1 cellular context compared by ENCODE assay signal in genomic region chr12:2053675-2054070, GRCh38.
TF ChIP-seq lines count a peak whose summit lies in the region.

No MANE protein-coding gene starts in this region.

TF ChIP-seq in HepG2, 621 proteins besides CTCF, POLR2A, EP300 and RAD21 (continued from another document):
- TF ChIP-seq, protein P1, sequence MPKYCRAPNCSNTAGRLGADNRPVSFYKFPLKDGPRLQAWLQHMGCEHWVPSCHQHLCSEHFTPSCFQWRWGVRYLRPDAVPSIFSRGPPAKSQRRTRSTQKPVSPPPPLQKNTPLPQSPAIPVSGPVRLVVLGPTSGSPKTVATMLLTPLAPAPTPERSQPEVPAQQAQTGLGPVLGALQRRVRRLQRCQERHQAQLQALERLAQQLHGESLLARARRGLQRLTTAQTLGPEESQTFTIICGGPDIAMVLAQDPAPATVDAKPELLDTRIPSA (CRISPR knock-in tag; IDR thresholded peaks at IDR 0.05; ENCODE audit: borderline replicate concordance): no peak
- TF ChIP-seq, protein P2, sequence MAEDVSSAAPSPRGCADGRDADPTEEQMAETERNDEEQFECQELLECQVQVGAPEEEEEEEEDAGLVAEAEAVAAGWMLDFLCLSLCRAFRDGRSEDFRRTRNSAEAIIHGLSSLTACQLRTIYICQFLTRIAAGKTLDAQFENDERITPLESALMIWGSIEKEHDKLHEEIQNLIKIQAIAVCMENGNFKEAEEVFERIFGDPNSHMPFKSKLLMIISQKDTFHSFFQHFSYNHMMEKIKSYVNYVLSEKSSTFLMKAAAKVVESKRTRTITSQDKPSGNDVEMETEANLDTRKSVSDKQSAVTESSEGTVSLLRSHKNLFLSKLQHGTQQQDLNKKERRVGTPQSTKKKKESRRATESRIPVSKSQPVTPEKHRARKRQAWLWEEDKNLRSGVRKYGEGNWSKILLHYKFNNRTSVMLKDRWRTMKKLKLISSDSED (CRISPR knock-in tag; IDR thresholded peaks at IDR 0.05): no peak
- no peak for TF ChIP-seq ATF3 (CRISPR knock-in tag; IDR thresholded peaks at IDR 0.05)
- no peak for TF ChIP-seq ZNF616 (CRISPR knock-in tag; IDR thresholded peaks at IDR 0.05; ENCODE audit: low read depth)
- TF ChIP-seq MAFK (conservative IDR thresholded peaks at IDR 0.05 in 1 of 2, IDR thresholded peaks at IDR 0.05 in 1 of 2; ENCODE audit: low read length in 2 of 2): no peak
- TF ChIP-seq, protein P3, sequence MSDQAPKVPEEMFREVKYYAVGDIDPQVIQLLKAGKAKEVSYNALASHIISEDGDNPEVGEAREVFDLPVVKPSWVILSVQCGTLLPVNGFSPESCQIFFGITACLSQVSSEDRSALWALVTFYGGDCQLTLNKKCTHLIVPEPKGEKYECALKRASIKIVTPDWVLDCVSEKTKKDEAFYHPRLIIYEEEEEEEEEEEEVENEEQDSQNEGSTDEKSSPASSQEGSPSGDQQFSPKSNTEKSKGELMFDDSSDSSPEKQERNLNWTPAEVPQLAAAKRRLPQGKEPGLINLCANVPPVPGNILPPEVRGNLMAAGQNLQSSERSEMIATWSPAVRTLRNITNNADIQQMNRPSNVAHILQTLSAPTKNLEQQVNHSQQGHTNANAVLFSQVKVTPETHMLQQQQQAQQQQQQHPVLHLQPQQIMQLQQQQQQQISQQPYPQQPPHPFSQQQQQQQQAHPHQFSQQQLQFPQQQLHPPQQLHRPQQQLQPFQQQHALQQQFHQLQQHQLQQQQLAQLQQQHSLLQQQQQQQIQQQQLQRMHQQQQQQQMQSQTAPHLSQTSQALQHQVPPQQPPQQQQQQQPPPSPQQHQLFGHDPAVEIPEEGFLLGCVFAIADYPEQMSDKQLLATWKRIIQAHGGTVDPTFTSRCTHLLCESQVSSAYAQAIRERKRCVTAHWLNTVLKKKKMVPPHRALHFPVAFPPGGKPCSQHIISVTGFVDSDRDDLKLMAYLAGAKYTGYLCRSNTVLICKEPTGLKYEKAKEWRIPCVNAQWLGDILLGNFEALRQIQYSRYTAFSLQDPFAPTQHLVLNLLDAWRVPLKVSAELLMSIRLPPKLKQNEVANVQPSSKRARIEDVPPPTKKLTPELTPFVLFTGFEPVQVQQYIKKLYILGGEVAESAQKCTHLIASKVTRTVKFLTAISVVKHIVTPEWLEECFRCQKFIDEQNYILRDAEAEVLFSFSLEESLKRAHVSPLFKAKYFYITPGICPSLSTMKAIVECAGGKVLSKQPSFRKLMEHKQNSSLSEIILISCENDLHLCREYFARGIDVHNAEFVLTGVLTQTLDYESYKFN (CRISPR knock-in tag; conservative IDR thresholded peaks at IDR 0.05): no peak
- TF ChIP-seq ZNF460 (CRISPR knock-in tag; IDR thresholded peaks at IDR 0.05; ENCODE audit: borderline replicate concordance): no peak
- no peak for TF ChIP-seq SMARCC2 (IDR thresholded peaks at IDR 0.05)
- TF ChIP-seq STAT5B (CRISPR knock-in tag; IDR thresholded peaks at IDR 0.05): no peak
- TF ChIP-seq HES4 (CRISPR knock-in tag; IDR thresholded peaks at IDR 0.05; ENCODE audit: borderline replicate concordance): no peak
- TF ChIP-seq MBNL3 (CRISPR knock-in tag; conservative IDR thresholded peaks at IDR 0.05): no peak
- TF ChIP-seq MAFF (IDR thresholded peaks at IDR 0.05; ENCODE audit: low read depth, low read length): no peak
- TF ChIP-seq RARG (CRISPR knock-in tag; IDR thresholded peaks at IDR 0.05; ENCODE audit: low read depth): no peak
- TF ChIP-seq FOSL2 (CRISPR knock-in tag; IDR thresholded peaks at IDR 0.05): no peak
- no peak for TF ChIP-seq HIC2 (CRISPR knock-in tag; IDR thresholded peaks at IDR 0.05; ENCODE audit: low read depth)
